ENCODE assay signal across 1 cellular context in genomic region chr11:62669420-62670161, GRCh38.
TF ChIP-seq lines count a peak whose summit lies in the region.

No MANE protein-coding gene starts in this region.

TF ChIP-seq in K562, 482 proteins besides CTCF, POLR2A, EP300 and RAD21 (continued from another document and continues in another):
- no peak for TF ChIP-seq ZFP91 (CRISPR knock-in tag; IDR thresholded peaks at IDR 0.05)
- TF ChIP-seq TCF7 (IDR thresholded peaks at IDR 0.05; ENCODE audit: borderline replicate concordance): no peak
- TF ChIP-seq ZNF274 (IDR thresholded peaks at IDR 0.05; ENCODE audit: borderline replicate concordance, low read depth, low read length): no peak
- peak; percentile 67; the same call in 1 of the 2 replicates for TF ChIP-seq ZNF384 (IDR thresholded peaks at IDR 0.05; ENCODE audit: low read depth, low read length)
- TF ChIP-seq ETS2 (tag; IDR thresholded peaks at IDR 0.05; ENCODE audit: borderline replicate concordance, poor library complexity, severe bottlenecking): no peak
- TF ChIP-seq BCOR (IDR thresholded peaks at IDR 0.05): no peak
- no peak for TF ChIP-seq SMARCB1 (IDR thresholded peaks at IDR 0.05; ENCODE audit: insufficient read length, low read depth)
- no peak for TF ChIP-seq CEBPZ (IDR thresholded peaks at IDR 0.05; ENCODE audit: borderline replicate concordance, low read depth, low read length)
- TF ChIP-seq ZZZ3 (IDR thresholded peaks at IDR 0.05): no peak
- no peak for TF ChIP-seq ZBTB43 (CRISPR knock-in tag; IDR thresholded peaks at IDR 0.05)
- TF ChIP-seq PML (IDR thresholded peaks at IDR 0.05; ENCODE audit: low read length): no peak
- no peak for TF ChIP-seq ZNF280A (IDR thresholded peaks at IDR 0.05; ENCODE audit: low read depth, partially characterized antibody)
- TF ChIP-seq E2F1 (CRISPR knock-in tag; IDR thresholded peaks at IDR 0.05): peak; percentile 57; the same call in 1 of the 2 replicates
- no peak for TF ChIP-seq CBX3 (IDR thresholded peaks at IDR 0.05; ENCODE audit: borderline replicate concordance in 1 of 2, low read length in 2 of 2)
- TF ChIP-seq ZNF354B (CRISPR knock-in tag; IDR thresholded peaks at IDR 0.05): no peak
- no peak for TF ChIP-seq ZNF584 (CRISPR knock-in tag; IDR thresholded peaks at IDR 0.05; ENCODE audit: low read depth)
- no peak for TF ChIP-seq HDAC2 (IDR thresholded peaks at IDR 0.05)
- no peak for TF ChIP-seq ZNF740 (CRISPR knock-in tag; IDR thresholded peaks at IDR 0.05)
- 0 out of 4 replicates have a peak, but pooled peaks of 1 of the 2 experiments have one; percentile 39 for TF ChIP-seq ZNF740 (tag; IDR thresholded peaks at IDR 0.05)
- no peak for TF ChIP-seq MLLT1 (IDR thresholded peaks at IDR 0.05)
- TF ChIP-seq NR1H2 (CRISPR knock-in tag; IDR thresholded peaks at IDR 0.05): no peak
- no peak for TF ChIP-seq NFE2L1 (tag; IDR thresholded peaks at IDR 0.05; ENCODE audit: borderline replicate concordance, low read depth)
- no peak for TF ChIP-seq CHCHD3 (CRISPR knock-in tag; IDR thresholded peaks at IDR 0.05)
- TF ChIP-seq MAFK (IDR thresholded peaks at IDR 0.05; ENCODE audit: low read length): no peak
- no peak for TF ChIP-seq ATF1 (CRISPR knock-in tag; IDR thresholded peaks at IDR 0.05)
- no peak for TF ChIP-seq ATF1 (tag; IDR thresholded peaks at IDR 0.05)
- no peak for TF ChIP-seq SMAD2 (IDR thresholded peaks at IDR 0.05; ENCODE audit: low read depth, low read length)
- peak; percentile 15; the same call in 1 of the 2 replicates for TF ChIP-seq DMBX1 (CRISPR knock-in tag; IDR thresholded peaks at IDR 0.05; ENCODE audit: borderline replicate concordance)
- 0 out of 2 replicates have a peak, but pooled peaks have one; percentile 12 for TF ChIP-seq TCF3 (CRISPR knock-in tag; IDR thresholded peaks at IDR 0.05)
- no peak for TF ChIP-seq ASH1L (IDR thresholded peaks at IDR 0.05; ENCODE audit: borderline replicate concordance, low read depth, partially characterized antibody)
- no peak for TF ChIP-seq NR4A1 (CRISPR knock-in tag; IDR thresholded peaks at IDR 0.05)
- TF ChIP-seq NR4A1 (tag; IDR thresholded peaks at IDR 0.05): peak; percentile 54; the same call in 1 of the 2 replicates
- TF ChIP-seq HDAC6 (IDR thresholded peaks at IDR 0.05; ENCODE audit: low read depth, low read length): no peak
- no peak for TF ChIP-seq RNF219 (CRISPR knock-in tag; IDR thresholded peaks at IDR 0.05)
- no peak for TF ChIP-seq FOXJ2 (tag; IDR thresholded peaks at IDR 0.05)
- no peak for TF ChIP-seq RHOXF2B (CRISPR knock-in tag; conservative IDR thresholded peaks at IDR 0.05)
- TF ChIP-seq NKRF (IDR thresholded peaks at IDR 0.05; ENCODE audit: borderline replicate concordance): no peak
- TF ChIP-seq ZBTB5 (IDR thresholded peaks at IDR 0.05): no peak
- no peak for TF ChIP-seq DNMT1 (IDR thresholded peaks at IDR 0.05)
- TF ChIP-seq MAFF (IDR thresholded peaks at IDR 0.05; ENCODE audit: low read length): no peak
- TF ChIP-seq SP1 (CRISPR knock-in tag; IDR thresholded peaks at IDR 0.05): peak; percentile 24
- no peak for TF ChIP-seq ZNF311 (CRISPR knock-in tag; IDR thresholded peaks at IDR 0.05)
- TF ChIP-seq IRF9 (tag; IDR thresholded peaks at IDR 0.05): no peak
- no peak for TF ChIP-seq ZNF699 (CRISPR knock-in tag; IDR thresholded peaks at IDR 0.05; ENCODE audit: insufficient replicate concordance)
- TF ChIP-seq RAD51 (IDR thresholded peaks at IDR 0.05; ENCODE audit: borderline replicate concordance, low read depth): no peak
- TF ChIP-seq SNIP1 (IDR thresholded peaks at IDR 0.05; ENCODE audit: low read depth): no peak
- no peak for TF ChIP-seq PTBP1 (IDR thresholded peaks at IDR 0.05; ENCODE audit: low read depth, low read length)
- no peak for TF ChIP-seq ZFP1 (CRISPR knock-in tag; IDR thresholded peaks at IDR 0.05)
- TF ChIP-seq DACH1 (IDR thresholded peaks at IDR 0.05; ENCODE audit: partially characterized antibody): no peak
